ENCODE assay signal across 8 cellular contexts in the genomic region with DNA sequence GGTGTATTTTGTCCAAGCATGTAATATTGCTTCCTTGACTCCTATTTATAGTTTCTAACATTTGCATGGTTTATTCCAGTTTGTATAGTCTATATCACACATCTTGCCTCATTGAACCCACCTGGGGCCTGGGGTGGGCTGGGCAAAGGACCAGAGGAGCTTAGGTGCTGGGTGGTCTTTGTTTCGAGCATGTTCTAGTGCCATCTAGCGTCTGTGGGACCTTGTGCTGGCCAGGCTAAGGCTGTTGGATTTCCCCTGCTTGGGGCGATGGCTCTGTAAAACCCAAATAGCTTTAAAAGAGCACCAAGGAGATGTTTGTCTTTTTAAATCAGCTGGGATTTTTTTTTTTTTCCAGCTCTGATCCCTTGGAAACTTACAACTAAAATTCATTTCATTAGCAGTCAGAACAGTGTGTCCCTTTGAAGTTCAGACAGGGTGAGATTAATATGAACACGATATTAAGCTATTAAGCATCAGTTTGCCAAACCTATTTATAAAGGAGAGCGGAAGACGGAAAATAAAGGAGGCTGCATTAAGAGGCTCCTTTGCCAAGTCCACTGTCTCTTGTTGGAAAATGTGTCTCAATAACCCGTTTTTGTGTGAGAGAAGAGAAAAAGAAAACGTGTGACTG.
DNase-seq lines count a peak whose midpoint lies in the region; ATAC-seq and TF ChIP-seq lines count a peak whose summit lies in the region.

No MANE protein-coding gene starts in this region.

- H3K27me3 Mint-ChIP-seq in activated CD4-positive, alpha-beta T cell treated with anti-CD3 and anti-CD28 coated beads, Interleukin-2, amount 10 ng/mL, durations not matched to agents 24 days and 14 days: peaks cover 5% of the 10 kb centered on the region

- H3K56ac ChIP-seq in mesendoderm (ENCODE audit: low read length): no peak overlapping the region

- no peak overlapping the region for H3K4me3 Mint-ChIP-seq in activated CD4-positive, alpha-beta T cell treated with anti-CD3 and anti-CD28 coated beads, Interleukin-2, amount 10 ng/mL, durations not matched to agents 24 days and 14 days

- H3K27me3 ChIP-seq in OCI-LY1 (ENCODE audit: insufficient read depth, low read length): no peaks in the 10 kb centered on the region
- no peaks in the 10 kb centered on the region for H3K27me3 ChIP-seq in endocrine pancreas (ENCODE audit: control insufficient read depth, insufficient read depth, low read length)
- H3K27me3 ChIP-seq in mesendoderm (ENCODE audit: insufficient read depth, low read length, poor library complexity): no peaks in the 10 kb centered on the region

- no peaks in the 10 kb centered on the region for H3K4me1 Mint-ChIP-seq in activated CD4-positive, alpha-beta T cell treated with anti-CD3 and anti-CD28 coated beads, Interleukin-2, amount 10 ng/mL, durations not matched to agents 24 days and 14 days

- H3K9ac ChIP-seq in OCI-LY1 (ENCODE audit: low read length) (no peak overlapping the region), endocrine pancreas (ENCODE audit: control insufficient read depth, insufficient read depth, low read length) (no peak overlapping the region), mesendoderm (ENCODE audit: low read length) (no peak overlapping the region)

- H3K79me1 ChIP-seq in mesendoderm (ENCODE audit: low read length): no peaks in the 10 kb centered on the region

- no peaks in the 10 kb centered on the region for H4K20me1 ChIP-seq in OCI-LY1 (ENCODE audit: insufficient read depth, low read length)

- no peaks in the 10 kb centered on the region for H3K4me1 ChIP-seq in OCI-LY1 (ENCODE audit: insufficient read depth, low read length, severe bottlenecking)
- no peaks in the 10 kb centered on the region for H3K4me1 ChIP-seq in endocrine pancreas (ENCODE audit: control insufficient read depth, insufficient read depth, low read length)
- H3K4me1 ChIP-seq in mesendoderm (ENCODE audit: control insufficient read depth, low read depth, low read length): no peaks in the 10 kb centered on the region

- no CpG with 5 or more reads among the region's 8 CpGs for WGBS in mesendoderm (ENCODE audit: extremely low coverage, insufficient coverage, low lambda C conversion rate)

- DNase-seq in activated CD4-positive, alpha-beta T cell treated with anti-CD3 and anti-CD28 coated beads, Interleukin-2, amount 10 ng/mL, durations not matched to agents 24 days and 14 days: peak; percentile 61
- no peak for DNase-seq in activated CD4-positive, alpha-beta T cell treated with anti-CD3 and anti-CD28 coated beads for 48 hours
- peak; percentile 78 for DNase-seq in mesendoderm
- no peak for DNase-seq in NCI-H510A treated with DMSO at 0.1 percent for 48 hours (lab: John Stamatoyannopoulos, UW)
- DNase-seq in NCI-H1436 treated with DMSO at 0.1 percent for 48 hours (lab: John Stamatoyannopoulos, UW): no peak

- H3K9me2 ChIP-seq in OCI-LY1 (ENCODE audit: low read depth, low read length): no peaks in the 10 kb centered on the region

- no peak overlapping the region for H3K23ac ChIP-seq in mesendoderm (ENCODE audit: low read length)

- H2BK120ac ChIP-seq in mesendoderm (ENCODE audit: low read depth, low read length): no peak overlapping the region

- H4K5ac ChIP-seq in mesendoderm (ENCODE audit: low read length): no peak overlapping the region

- H3K4me3 ChIP-seq in OCI-LY1 (ENCODE audit: low read depth, low read length, poor library complexity, severe bottlenecking) (no peak overlapping the region), endocrine pancreas (ENCODE audit: control insufficient read depth, insufficient read depth, low read length) (peak overlapping the region; percentile 57), mesendoderm (ENCODE audit: low read length) (no peak overlapping the region)

- H3K27ac ChIP-seq in OCI-LY1 (ENCODE audit: low read depth, low read length, poor library complexity, severe bottlenecking) (no peak overlapping the region), mesendoderm (ENCODE audit: low read depth, low read length) (no peak overlapping the region)

- no peak overlapping the region for H2BK5ac ChIP-seq in mesendoderm (ENCODE audit: low read length)

- no peak overlapping the region for H4K8ac ChIP-seq in mesendoderm (ENCODE audit: low read depth, low read length)

- H3K27ac Mint-ChIP-seq in activated CD4-positive, alpha-beta T cell treated with anti-CD3 and anti-CD28 coated beads, Interleukin-2, amount 10 ng/mL, durations not matched to agents 24 days and 14 days: no peak overlapping the region

- H3K36me3 Mint-ChIP-seq in activated CD4-positive, alpha-beta T cell treated with anti-CD3 and anti-CD28 coated beads, Interleukin-2, amount 10 ng/mL, durations not matched to agents 24 days and 14 days (ENCODE audit: low read depth): no peaks in the 10 kb centered on the region

- no peak overlapping the region for H2AFZ ChIP-seq in OCI-LY1 (ENCODE audit: low read length)

- H3K9me3 Mint-ChIP-seq in activated CD4-positive, alpha-beta T cell treated with anti-CD3 and anti-CD28 coated beads, Interleukin-2, amount 10 ng/mL, durations not matched to agents 24 days and 14 days: no peaks in the 10 kb centered on the region

- intact Hi-C loops in activated CD4-positive, alpha-beta T cell treated with anti-CD3 and anti-CD28 coated beads, Interleukin-2, amount 10 ng/mL, durations not matched to agents 24 days and 14 days (cut with micrococcal nuclease): no loop called here

- no peak overlapping the region for H3K4me2 ChIP-seq in OCI-LY1 (ENCODE audit: low read length)
- H3K4me2 ChIP-seq in mesendoderm (ENCODE audit: low read length): no peak overlapping the region

- H3K18ac ChIP-seq in mesendoderm (ENCODE audit: low read length): no peak overlapping the region

- TF ChIP-seq CTCF in OCI-LY1 (IDR thresholded peaks at IDR 0.05; ENCODE audit: low read length): peak; percentile 74

- no peak overlapping the region for H2AK5ac ChIP-seq in mesendoderm (ENCODE audit: low read length)

- no peak overlapping the region for H3K4ac ChIP-seq in mesendoderm (ENCODE audit: low read depth, low read length)

- H2BK15ac ChIP-seq in mesendoderm (replicated peaks; ENCODE audit: low read depth): no peak overlapping the region

- H3K9me3 ChIP-seq in OCI-LY1 (ENCODE audit: low read length) (no peaks in the 10 kb centered on the region), endocrine pancreas (ENCODE audit: control insufficient read depth, low read length) (no peaks in the 10 kb centered on the region)

- ATAC-seq in HG03045 (IDR thresholded peaks at IDR 0.05; ENCODE audit: unreplicated experiment): no peak

- no peaks in the 10 kb centered on the region for H3F3A ChIP-seq in OCI-LY1 (ENCODE audit: insufficient read depth, low read length)

- H3K36me3 ChIP-seq in OCI-LY1 (ENCODE audit: insufficient read depth, low read length) (no peaks in the 10 kb centered on the region), endocrine pancreas (ENCODE audit: control insufficient read depth, insufficient read depth, low read length) (no peaks in the 10 kb centered on the region), mesendoderm (ENCODE audit: control insufficient read depth, insufficient read depth, low read length) (no peaks in the 10 kb centered on the region)

- H3K79me2 ChIP-seq in OCI-LY1 (ENCODE audit: insufficient read depth, low read length) (no peaks in the 10 kb centered on the region), mesendoderm (ENCODE audit: control insufficient read depth, insufficient read depth, low read length) (no peaks in the 10 kb centered on the region)

Comparison
In these comparisons a context has a peak if more than half of its experiments do, and no peak if none do; other contexts are left out.
1. DNase-seq: peak in activated CD4-positive, alpha-beta T cell treated with anti-CD3 and anti-CD28 coated beads, Interleukin-2, amount 10 ng/mL, durations not matched to agents 24 days and 14 days (single experiment) and mesendoderm (single experiment); none in activated CD4-positive, alpha-beta T cell treated with anti-CD3 and anti-CD28 coated beads for 48 hours (single experiment), NCI-H510A treated with DMSO at 0.1 percent for 48 hours (single experiment) and NCI-H1436 treated with DMSO at 0.1 percent for 48 hours (single experiment).